8 cellular contexts compared by ENCODE assay signal in the genomic region with DNA sequence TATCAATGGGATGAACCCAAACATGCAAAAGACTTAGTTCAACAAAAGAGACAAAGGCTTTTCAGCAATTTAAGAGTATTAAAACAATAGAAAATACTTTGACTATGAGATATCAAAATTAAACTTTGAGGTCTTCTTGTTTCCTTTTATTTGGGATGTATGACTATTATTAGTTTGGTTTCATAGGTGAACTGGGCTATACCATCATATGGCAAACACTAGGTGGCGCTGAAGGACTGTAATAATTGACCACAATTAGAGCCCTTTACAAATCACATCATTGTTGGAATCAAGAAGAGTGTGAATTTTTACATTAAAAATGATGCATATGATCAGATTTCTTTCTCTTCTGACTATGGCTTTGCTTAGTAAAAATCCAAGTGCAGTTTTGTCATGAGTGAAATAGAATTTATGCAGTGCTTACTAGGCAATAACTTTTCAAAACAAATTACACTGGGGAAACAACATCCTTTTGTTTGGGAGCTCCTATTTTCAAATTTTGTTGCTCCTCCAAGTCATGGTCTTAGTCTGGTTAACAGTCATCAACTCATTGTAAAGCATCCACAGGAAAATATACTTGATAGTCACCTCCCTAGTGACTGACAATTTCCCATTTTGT. TPM values are rescaled to one million over a fixed set of nuclear protein-coding genes. Genes with fewer than 3 reads are reported as not detected.
DNase-seq lines count a peak whose midpoint lies in the region; ATAC-seq, FAIRE-seq and TF ChIP-seq lines count a peak whose summit lies in the region.

No MANE protein-coding gene starts in this region.

- TF ChIP-seq CTCF in Calu3 (IDR thresholded peaks at IDR 0.05; ENCODE audit: unreplicated experiment) (peak; percentile 87), glutamatergic neuron (IDR thresholded peaks at IDR 0.05; ENCODE audit: partially characterized antibody, unreplicated experiment) (peak; percentile 84)

- no peak overlapping the region for H3K4me3 ChIP-seq in small intestine (ENCODE audit: low read depth in 1 of 2, low read length in 2 of 2)

- no peaks in the 10 kb centered on the region for H3K36me3 Mint-ChIP-seq in Calu3 (ENCODE audit: insufficient read depth, unreplicated experiment)
- H3K36me3 Mint-ChIP-seq in activated CD4-positive, alpha-beta memory T cell treated with anti-CD3 and anti-CD28 coated beads, Interleukin-2, amount 10 ng/mL, durations not matched to agents 7 days and 5 days (ENCODE audit: low read depth) = no peaks in the 10 kb centered on the region
- no peaks in the 10 kb centered on the region for H3K36me3 Mint-ChIP-seq in glutamatergic neuron (ENCODE audit: unreplicated experiment)
- no peaks in the 10 kb centered on the region for H3K36me3 Mint-ChIP-seq in activated T-helper 1 cell treated with anti-CD3 and anti-CD28 coated beads, Interleukin-12 subunit alpha, Interleukin-12 subunit beta, Interleukin-2, Interleukin-4 antibody, amounts not matched to agents 30 ng/mL and 10 ng/mL and 1 ng/mL, durations not matched to agents 14 hours and 24 hours and 36 hours (ENCODE audit: low read depth)

- CTCF ChIA-PET in Calu3 (lab: Charles Lee) = interaction anchor here (0.6 to 1.3 kb wide), 4 partner anchors 13 to 1239 kb away, joined by 3 to 7 read pairs (median 3); no protein-coding TSS in a partner anchor
- CTCF ChIA-PET in activated CD4-positive, alpha-beta memory T cell treated with anti-CD3 and anti-CD28 coated beads, Interleukin-2, amount 10 ng/mL, durations not matched to agents 7 days and 5 days (lab: Charles Lee) = interaction anchor here (1.3 to 2.1 kb wide), 2 partner anchors 304 to 305 kb away, joined by 4 to 5 read pairs; no protein-coding TSS in a partner anchor

- WGBS in small intestine, 3 donors = 0% methylated on average over 1 of the region's 1 CpG

- no peak overlapping the region for H3K4me3 Mint-ChIP-seq in Calu3 (ENCODE audit: low read depth, unreplicated experiment)
- H3K4me3 Mint-ChIP-seq in activated CD4-positive, alpha-beta memory T cell treated with anti-CD3 and anti-CD28 coated beads, Interleukin-2, amount 10 ng/mL, durations not matched to agents 7 days and 5 days = no peak overlapping the region
- H3K4me3 Mint-ChIP-seq in glutamatergic neuron (ENCODE audit: unreplicated experiment) = no peak overlapping the region
- H3K4me3 Mint-ChIP-seq in activated T-helper 1 cell treated with anti-CD3 and anti-CD28 coated beads, Interleukin-12 subunit alpha, Interleukin-12 subunit beta, Interleukin-2, Interleukin-4 antibody, amounts not matched to agents 30 ng/mL and 10 ng/mL and 1 ng/mL, durations not matched to agents 14 hours and 24 hours and 36 hours = no peak overlapping the region

- no peaks in the 10 kb centered on the region for H3K9me3 ChIP-seq in small intestine (ENCODE audit: control insufficient read depth, low read depth)

- no peaks in the 10 kb centered on the region for H3K4me1 Mint-ChIP-seq in Calu3 (ENCODE audit: low read depth, unreplicated experiment)
- no peaks in the 10 kb centered on the region for H3K4me1 Mint-ChIP-seq in activated CD4-positive, alpha-beta memory T cell treated with anti-CD3 and anti-CD28 coated beads, Interleukin-2, amount 10 ng/mL, durations not matched to agents 7 days and 5 days
- H3K4me1 Mint-ChIP-seq in glutamatergic neuron (ENCODE audit: low read depth, unreplicated experiment) = no peaks in the 10 kb centered on the region
- no peaks in the 10 kb centered on the region for H3K4me1 Mint-ChIP-seq in activated T-helper 1 cell treated with anti-CD3 and anti-CD28 coated beads, Interleukin-12 subunit alpha, Interleukin-12 subunit beta, Interleukin-2, Interleukin-4 antibody, amounts not matched to agents 30 ng/mL and 10 ng/mL and 1 ng/mL, durations not matched to agents 14 hours and 24 hours and 36 hours (ENCODE audit: low read depth)

- H3K27me3 Mint-ChIP-seq in Calu3 (ENCODE audit: unreplicated experiment) (no peaks in the 10 kb centered on the region), glutamatergic neuron (ENCODE audit: unreplicated experiment) (no peaks in the 10 kb centered on the region)
- H3K27me3 Mint-ChIP-seq in activated CD4-positive, alpha-beta memory T cell treated with anti-CD3 and anti-CD28 coated beads, Interleukin-2, amount 10 ng/mL, durations not matched to agents 7 days and 5 days = peaks cover 2% of the 10 kb centered on the region
- peaks cover 7% of the 10 kb centered on the region for H3K27me3 Mint-ChIP-seq in activated T-helper 1 cell treated with anti-CD3 and anti-CD28 coated beads, Interleukin-12 subunit alpha, Interleukin-12 subunit beta, Interleukin-2, Interleukin-4 antibody, amounts not matched to agents 30 ng/mL and 10 ng/mL and 1 ng/mL, durations not matched to agents 14 hours and 24 hours and 36 hours (ENCODE audit: insufficient read depth)

- H3K27me3 ChIP-seq in small intestine (ENCODE audit: control insufficient read depth in 2 of 2, insufficient read depth in 2 of 2, low read length in 2 of 2) = no peaks in the 10 kb centered on the region

- peak; percentile 82 for FAIRE-seq in small intestine (lab: Jason Lieb, UNC)

- no peaks in the 10 kb centered on the region for H3K36me3 ChIP-seq in small intestine (ENCODE audit: control insufficient read depth in 2 of 2, insufficient read depth in 2 of 2, low read length in 2 of 2)

- H3K9me3 Mint-ChIP-seq in Calu3 (ENCODE audit: low read depth, unreplicated experiment) (no peaks in the 10 kb centered on the region), glutamatergic neuron (ENCODE audit: unreplicated experiment) (no peaks in the 10 kb centered on the region)
- no peaks in the 10 kb centered on the region for H3K9me3 Mint-ChIP-seq in activated CD4-positive, alpha-beta memory T cell treated with anti-CD3 and anti-CD28 coated beads, Interleukin-2, amount 10 ng/mL, durations not matched to agents 7 days and 5 days
- H3K9me3 Mint-ChIP-seq in activated T-helper 1 cell treated with anti-CD3 and anti-CD28 coated beads, Interleukin-12 subunit alpha, Interleukin-12 subunit beta, Interleukin-2, Interleukin-4 antibody, amounts not matched to agents 30 ng/mL and 10 ng/mL and 1 ng/mL, durations not matched to agents 14 hours and 24 hours and 36 hours = no peaks in the 10 kb centered on the region

- H3K27ac Mint-ChIP-seq in Calu3 (ENCODE audit: unreplicated experiment) = no peak overlapping the region
- no peak overlapping the region for H3K27ac Mint-ChIP-seq in activated CD4-positive, alpha-beta memory T cell treated with anti-CD3 and anti-CD28 coated beads, Interleukin-2, amount 10 ng/mL, durations not matched to agents 7 days and 5 days
- H3K27ac Mint-ChIP-seq in glutamatergic neuron (ENCODE audit: unreplicated experiment) = no peak overlapping the region
- no peak overlapping the region for H3K27ac Mint-ChIP-seq in activated T-helper 1 cell treated with anti-CD3 and anti-CD28 coated beads, Interleukin-12 subunit alpha, Interleukin-12 subunit beta, Interleukin-2, Interleukin-4 antibody, amounts not matched to agents 30 ng/mL and 10 ng/mL and 1 ng/mL, durations not matched to agents 14 hours and 24 hours and 36 hours

- no peaks in the 10 kb centered on the region for H3K4me1 ChIP-seq in small intestine (ENCODE audit: control insufficient read depth in 2 of 2, insufficient read depth in 1 of 2, low read depth in 1 of 2, low read length in 1 of 2)

- no peak overlapping the region for H3K27ac ChIP-seq in small intestine (ENCODE audit: low read depth in 1 of 2, low read length in 1 of 2)

- ATAC-seq in GM18868 (IDR thresholded peaks at IDR 0.05; ENCODE audit: unreplicated experiment) = peak; percentile 88
- ATAC-seq in HG03159 (IDR thresholded peaks at IDR 0.05; ENCODE audit: unreplicated experiment) = peak; percentile 80

- DNase-seq in Calu3 = peak; percentile 81
- DNase-seq in NCI-H446 (lab: John Stamatoyannopoulos, UW) = peak; percentile 86 to 88
- peak; percentile 34 for DNase-seq in activated CD4-positive, alpha-beta memory T cell treated with anti-CD3 and anti-CD28 coated beads, Interleukin-2, amount 10 ng/mL, durations not matched to agents 7 days and 5 days
- DNase-seq in glutamatergic neuron = peak; percentile 56
- DNase-seq in small intestine = peak; percentile 54
- no peak for DNase-seq in activated T-helper 1 cell treated with anti-CD3 and anti-CD28 coated beads, Interleukin-12 subunit alpha, Interleukin-12 subunit beta, Interleukin-2, Interleukin-4 antibody, amounts not matched to agents 30 ng/mL and 10 ng/mL and 1 ng/mL, durations not matched to agents 14 hours and 24 hours and 36 hours (ENCODE audit: low spot score)

- intact Hi-C loops in Calu3 (cut with micrococcal nuclease; ENCODE audit: unreplicated experiment) = loop anchor here (1.0 to 10.0 kb wide), 5 partner anchors 306 to 1714 kb away; no protein-coding TSS in a partner anchor
- intact Hi-C loops in activated T-helper 1 cell treated with anti-CD3 and anti-CD28 coated beads, Interleukin-12 subunit alpha, Interleukin-12 subunit beta, Interleukin-2, Interleukin-4 antibody, amounts not matched to agents 30 ng/mL and 10 ng/mL and 1 ng/mL, durations not matched to agents 14 hours and 24 hours and 36 hours (cut with micrococcal nuclease) = loop anchor here (1.0 kb wide), 1 partner anchor 306 kb away; no protein-coding TSS in a partner anchor

- POLR2A ChIA-PET in activated CD4-positive, alpha-beta memory T cell treated with anti-CD3 and anti-CD28 coated beads, Interleukin-2, amount 10 ng/mL, durations not matched to agents 7 days and 5 days (lab: Charles Lee) = no interaction called here

- BruUV-seq in Calu3 (replicated peaks; lab: Mats Ljungman, UMichigan) = no TSS peak

RNA-seq across cellular contexts. Expression of a gene that starts 14.7 kb away (rescaled TPM):
- total RNA-seq in Calu3 (2022) (not detected in 2 replicates), glutamatergic neuron (ENCODE audit: unreplicated experiment) (3.8 TPM)
- total RNA-seq in activated CD4-positive, alpha-beta memory T cell treated with anti-CD3 and anti-CD28 coated beads, Interleukin-2, amount 10 ng/mL, durations not matched to agents 7 days and 5 days = not detected
- polyA plus RNA-seq in small intestine = not detected
- not detected in 2 replicates for total RNA-seq in activated T-helper 1 cell treated with anti-CD3 and anti-CD28 coated beads, Interleukin-12 subunit alpha, Interleukin-12 subunit beta, Interleukin-2, Interleukin-4 antibody, amounts not matched to agents 30 ng/mL and 10 ng/mL and 1 ng/mL, durations not matched to agents 14 hours and 24 hours and 36 hours
